In genomic region chr10:3248526-3249255, GRCh38 we compare ENCODE assay signal across 10 cellular contexts.
DNase-seq lines count a peak whose midpoint lies in the region; ATAC-seq and TF ChIP-seq lines count a peak whose summit lies in the region.
"Had no signal": no experiment of that assay in that cellular context is flagged by ENCODE, and none has a peak within 500 bp of the region (broad histone marks: within the 10 kb centered on the region; RNA-seq: fewer than 3 reads in every experiment).

No MANE protein-coding gene starts in this region.

- peaks cover 10% of the 10 kb centered on the region for H3K4me1 ChIP-seq in psoas muscle

- TF ChIP-seq CTCF in psoas muscle (IDR thresholded peaks at IDR 0.05), result no peak

- H3K4me1 Mint-ChIP-seq in immature natural killer cell, result no peaks in the 10 kb centered on the region
- H3K4me1 Mint-ChIP-seq in stimulated activated naive CD8-positive, alpha-beta T cell treated with anti-CD3 and anti-CD28 coated beads, Interleukin-15, amount 100 ng/mL, for 72 hours, result peaks cover 6% of the 10 kb centered on the region
- peaks cover 4% of the 10 kb centered on the region for H3K4me1 Mint-ChIP-seq in activated T-cell treated with anti-CD3 and anti-CD28 coated beads, Interleukin-2, amount 50 U/mL, for 4 hours (ENCODE audit: low read depth)

- H3K27me3 ChIP-seq in psoas muscle (ENCODE audit: insufficient read depth in 3 of 3, low read length in 2 of 3), result no peaks in the 10 kb centered on the region

- no peak overlapping the region for H3K4me3 Mint-ChIP-seq in immature natural killer cell
- no peak overlapping the region for H3K4me3 Mint-ChIP-seq in stimulated activated naive CD8-positive, alpha-beta T cell treated with anti-CD3 and anti-CD28 coated beads, Interleukin-15, amount 100 ng/mL, for 72 hours
- no peak overlapping the region for H3K4me3 Mint-ChIP-seq in activated T-cell treated with anti-CD3 and anti-CD28 coated beads, Interleukin-2, amount 50 U/mL, for 4 hours
- H3K4me3 Mint-ChIP-seq: activated naive CD8-positive, alpha-beta T cell had no signal

- H3K27me3 Mint-ChIP-seq in immature natural killer cell (ENCODE audit: low read depth in 3 of 3), result peaks cover 0 to 2% (median 0%) of the 10 kb centered on the region in 3 donors
- peaks cover 70% of the 10 kb centered on the region for H3K27me3 Mint-ChIP-seq in stimulated activated naive CD8-positive, alpha-beta T cell treated with anti-CD3 and anti-CD28 coated beads, Interleukin-15, amount 100 ng/mL, for 72 hours
- H3K27me3 Mint-ChIP-seq in activated T-cell treated with anti-CD3 and anti-CD28 coated beads, Interleukin-2, amount 50 U/mL, for 4 hours (ENCODE audit: low read depth), result peaks cover 27% of the 10 kb centered on the region

- H3K27ac ChIP-seq in psoas muscle, result peak overlapping the region; percentile 53

- no peaks in the 10 kb centered on the region for H3K36me3 Mint-ChIP-seq in immature natural killer cell
- no peaks in the 10 kb centered on the region for H3K36me3 Mint-ChIP-seq in activated T-cell treated with anti-CD3 and anti-CD28 coated beads, Interleukin-2, amount 50 U/mL, for 4 hours (ENCODE audit: insufficient read depth)
- H3K36me3 Mint-ChIP-seq: activated naive CD8-positive, alpha-beta T cell had no signal

- WGBS in psoas muscle, 3 donors, result 36 to 50% (median 38%) methylated on average over 6 of the region's 6 CpGs

- ATAC-seq in psoas muscle (peak; percentile 51 to 70 (median 60)), GM18858 (IDR thresholded peaks at IDR 0.05; ENCODE audit: unreplicated experiment) (no peak)
- ATAC-seq in stimulated activated naive CD8-positive, alpha-beta T cell treated with anti-CD3 and anti-CD28 coated beads, Interleukin-15, amount 100 ng/mL, for 72 hours, result no peak
- no peak for ATAC-seq in activated T-cell treated with anti-CD3 and anti-CD28 coated beads, Interleukin-2, amount 50 U/mL, for 4 hours

- no peaks in the 10 kb centered on the region for H3K9me3 Mint-ChIP-seq in immature natural killer cell
- no peaks in the 10 kb centered on the region for H3K9me3 Mint-ChIP-seq in stimulated activated naive CD8-positive, alpha-beta T cell treated with anti-CD3 and anti-CD28 coated beads, Interleukin-15, amount 100 ng/mL, for 72 hours
- no peaks in the 10 kb centered on the region for H3K9me3 Mint-ChIP-seq in activated T-cell treated with anti-CD3 and anti-CD28 coated beads, Interleukin-2, amount 50 U/mL, for 4 hours

- H3K9me3 ChIP-seq in psoas muscle, result no peaks in the 10 kb centered on the region

- DNase-seq in EL (peak; percentile 87), RPMI7951 (ENCODE audit: low read depth) (peak; percentile 96), fibroblast of peridontal ligament (ENCODE audit: extremely low read depth) (peak; percentile 95), psoas muscle (no peak), immature natural killer cell (no peak)
- DNase-seq in stimulated activated naive CD8-positive, alpha-beta T cell treated with anti-CD3 and anti-CD28 coated beads, Interleukin-15, amount 100 ng/mL, for 72 hours, result no peak
- no peak for DNase-seq in activated T-cell treated with anti-CD3 and anti-CD28 coated beads, Interleukin-2, amount 50 U/mL, for 4 hours
- DNase-seq: NCI-H2081 treated with DMSO at 0.1 percent for 48 hours had no signal

- no peak overlapping the region for H3K27ac Mint-ChIP-seq in immature natural killer cell
- H3K27ac Mint-ChIP-seq in stimulated activated naive CD8-positive, alpha-beta T cell treated with anti-CD3 and anti-CD28 coated beads, Interleukin-15, amount 100 ng/mL, for 72 hours, result no peak overlapping the region
- H3K27ac Mint-ChIP-seq: activated naive CD8-positive, alpha-beta T cell had no signal

- no peaks in the 10 kb centered on the region for H3K36me3 ChIP-seq in psoas muscle (ENCODE audit: insufficient read depth in 1 of 2, low read depth in 1 of 2)

- no peak overlapping the region for H3K4me3 ChIP-seq in psoas muscle

- intact Hi-C loops in psoas muscle (cut with DNase I), result no loop called here

Comparison
In these comparisons a context has a peak if more than half of its experiments do, and no peak if none do; other contexts are left out.
1. DNase-seq: peak in EL (single experiment), RPMI7951 (single experiment) and fibroblast of peridontal ligament (single experiment); none in psoas muscle (0 of 2), immature natural killer cell (0 of 3), stimulated activated naive CD8-positive, alpha-beta T cell treated with anti-CD3 and anti-CD28 coated beads, Interleukin-15, amount 100 ng/mL, for 72 hours (0 of 2) and activated T-cell treated with anti-CD3 and anti-CD28 coated beads, Interleukin-2, amount 50 U/mL, for 4 hours (single experiment).
2. ATAC-seq: peak in psoas muscle (4 of 4); none in GM18858 (single experiment), stimulated activated naive CD8-positive, alpha-beta T cell treated with anti-CD3 and anti-CD28 coated beads, Interleukin-15, amount 100 ng/mL, for 72 hours (single experiment) and activated T-cell treated with anti-CD3 and anti-CD28 coated beads, Interleukin-2, amount 50 U/mL, for 4 hours (0 of 2).